Comparison of ENCODE assay signal across 1 cellular context in the genomic region with DNA sequence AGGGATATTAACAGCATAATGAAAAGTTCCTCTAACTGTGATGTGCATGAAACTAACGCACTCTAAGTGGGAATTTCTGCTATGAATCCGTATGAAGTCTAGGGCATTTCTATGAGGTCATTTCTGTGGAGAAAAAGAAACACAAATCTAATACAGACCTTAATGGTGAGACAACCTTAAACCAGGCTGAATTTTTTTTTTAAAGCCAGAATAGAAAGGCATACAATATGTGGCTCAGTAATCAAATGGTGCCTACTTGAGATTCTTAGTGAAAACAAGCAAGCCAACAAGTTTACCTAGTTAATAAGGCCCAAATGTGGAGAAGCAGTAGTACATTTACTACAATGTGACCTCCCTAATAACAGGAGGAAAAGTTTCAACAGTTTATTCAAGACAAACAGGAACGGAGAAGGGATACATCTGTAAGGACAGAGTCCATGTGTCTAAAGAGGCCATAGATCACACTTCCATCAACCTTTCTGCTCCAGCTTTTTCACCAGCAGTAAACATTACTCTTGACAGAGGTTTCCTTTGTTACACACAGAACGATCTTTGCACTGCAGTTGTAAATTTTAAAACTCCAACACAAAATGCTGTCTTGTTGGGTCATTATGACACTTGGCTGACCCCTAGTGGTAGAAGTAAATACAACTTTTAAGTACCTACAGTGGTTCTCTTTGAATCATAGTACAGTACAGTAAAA.
A peak's percentile ranks its signal among the peaks of the same experiment; 100 is the strongest.
TF ChIP-seq lines count a peak whose summit lies in the region.

No MANE protein-coding gene starts in this region.

TF ChIP-seq in HepG2, 621 proteins besides CTCF, POLR2A, EP300 and RAD21 (continued from another document and continues in another):
- TF ChIP-seq RBAK (CRISPR knock-in tag; IDR thresholded peaks at IDR 0.05) (peak; percentile 84; the same call in 1 of the 2 replicates), SIN3A (IDR thresholded peaks at IDR 0.05; ENCODE audit: borderline replicate concordance, low read depth, low read length) (peak; percentile 67; the same call in 1 of the 2 replicates), BCL6 (CRISPR knock-in tag; IDR thresholded peaks at IDR 0.05) (peak; percentile 52; the same call in 1 of the 2 replicates), POLR2AphosphoS5 (IDR thresholded peaks at IDR 0.05; ENCODE audit: low read depth, low read length) (peak; percentile 35; the same call in 1 of the 2 replicates), ZNF264 (CRISPR knock-in tag; IDR thresholded peaks at IDR 0.05) (peak; percentile 99), TGIF2 (CRISPR knock-in tag; IDR thresholded peaks at IDR 0.05) (peak; percentile 26; the same call in 1 of the 2 replicates), ZNF792 (CRISPR knock-in tag; IDR thresholded peaks at IDR 0.05) (peak; percentile 45; the same call in 1 of the 2 replicates), SOX13 (IDR thresholded peaks at IDR 0.05) (peak; percentile 38; the same call in 1 of the 2 replicates), SOX13 (CRISPR knock-in tag; conservative IDR thresholded peaks at IDR 0.05 in 1 of 2, IDR thresholded peaks at IDR 0.05 in 1 of 2) (peak in 1 of 2 experiments; percentile 91; a peak in 2 of 4 replicates), ZNF761 (CRISPR knock-in tag; conservative IDR thresholded peaks at IDR 0.05) (no peak), SIX4 (CRISPR knock-in tag; IDR thresholded peaks at IDR 0.05) (0 out of 2 replicates have a peak, but pooled peaks have one; percentile 9), CEBPG (CRISPR knock-in tag; IDR thresholded peaks at IDR 0.05) (peak; percentile 57), KMT2B (CRISPR knock-in tag; IDR thresholded peaks at IDR 0.05) (peak; percentile 26; the same call in 1 of the 2 replicates), DNMT1 (CRISPR knock-in tag; IDR thresholded peaks at IDR 0.05) (no peak), FOXJ3 (CRISPR knock-in tag; IDR thresholded peaks at IDR 0.05; ENCODE audit: borderline replicate concordance) (peak; percentile 98), PITX1 (CRISPR knock-in tag; IDR thresholded peaks at IDR 0.05) (peak; percentile 60; the same call in 1 of the 2 replicates), GZF1 (CRISPR knock-in tag; IDR thresholded peaks at IDR 0.05) (no peak), CCDC6 (CRISPR knock-in tag; IDR thresholded peaks at IDR 0.05) (peak; percentile 75), ERF (CRISPR knock-in tag; IDR thresholded peaks at IDR 0.05) (peak; percentile 81)
- TF ChIP-seq, protein P1, sequence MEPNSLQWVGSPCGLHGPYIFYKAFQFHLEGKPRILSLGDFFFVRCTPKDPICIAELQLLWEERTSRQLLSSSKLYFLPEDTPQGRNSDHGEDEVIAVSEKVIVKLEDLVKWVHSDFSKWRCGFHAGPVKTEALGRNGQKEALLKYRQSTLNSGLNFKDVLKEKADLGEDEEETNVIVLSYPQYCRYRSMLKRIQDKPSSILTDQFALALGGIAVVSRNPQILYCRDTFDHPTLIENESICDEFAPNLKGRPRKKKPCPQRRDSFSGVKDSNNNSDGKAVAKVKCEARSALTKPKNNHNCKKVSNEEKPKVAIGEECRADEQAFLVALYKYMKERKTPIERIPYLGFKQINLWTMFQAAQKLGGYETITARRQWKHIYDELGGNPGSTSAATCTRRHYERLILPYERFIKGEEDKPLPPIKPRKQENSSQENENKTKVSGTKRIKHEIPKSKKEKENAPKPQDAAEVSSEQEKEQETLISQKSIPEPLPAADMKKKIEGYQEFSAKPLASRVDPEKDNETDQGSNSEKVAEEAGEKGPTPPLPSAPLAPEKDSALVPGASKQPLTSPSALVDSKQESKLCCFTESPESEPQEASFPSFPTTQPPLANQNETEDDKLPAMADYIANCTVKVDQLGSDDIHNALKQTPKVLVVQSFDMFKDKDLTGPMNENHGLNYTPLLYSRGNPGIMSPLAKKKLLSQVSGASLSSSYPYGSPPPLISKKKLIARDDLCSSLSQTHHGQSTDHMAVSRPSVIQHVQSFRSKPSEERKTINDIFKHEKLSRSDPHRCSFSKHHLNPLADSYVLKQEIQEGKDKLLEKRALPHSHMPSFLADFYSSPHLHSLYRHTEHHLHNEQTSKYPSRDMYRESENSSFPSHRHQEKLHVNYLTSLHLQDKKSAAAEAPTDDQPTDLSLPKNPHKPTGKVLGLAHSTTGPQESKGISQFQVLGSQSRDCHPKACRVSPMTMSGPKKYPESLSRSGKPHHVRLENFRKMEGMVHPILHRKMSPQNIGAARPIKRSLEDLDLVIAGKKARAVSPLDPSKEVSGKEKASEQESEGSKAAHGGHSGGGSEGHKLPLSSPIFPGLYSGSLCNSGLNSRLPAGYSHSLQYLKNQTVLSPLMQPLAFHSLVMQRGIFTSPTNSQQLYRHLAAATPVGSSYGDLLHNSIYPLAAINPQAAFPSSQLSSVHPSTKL (CRISPR knock-in tag; IDR thresholded peaks at IDR 0.05): peak; percentile 97
- TF ChIP-seq, protein P2, sequence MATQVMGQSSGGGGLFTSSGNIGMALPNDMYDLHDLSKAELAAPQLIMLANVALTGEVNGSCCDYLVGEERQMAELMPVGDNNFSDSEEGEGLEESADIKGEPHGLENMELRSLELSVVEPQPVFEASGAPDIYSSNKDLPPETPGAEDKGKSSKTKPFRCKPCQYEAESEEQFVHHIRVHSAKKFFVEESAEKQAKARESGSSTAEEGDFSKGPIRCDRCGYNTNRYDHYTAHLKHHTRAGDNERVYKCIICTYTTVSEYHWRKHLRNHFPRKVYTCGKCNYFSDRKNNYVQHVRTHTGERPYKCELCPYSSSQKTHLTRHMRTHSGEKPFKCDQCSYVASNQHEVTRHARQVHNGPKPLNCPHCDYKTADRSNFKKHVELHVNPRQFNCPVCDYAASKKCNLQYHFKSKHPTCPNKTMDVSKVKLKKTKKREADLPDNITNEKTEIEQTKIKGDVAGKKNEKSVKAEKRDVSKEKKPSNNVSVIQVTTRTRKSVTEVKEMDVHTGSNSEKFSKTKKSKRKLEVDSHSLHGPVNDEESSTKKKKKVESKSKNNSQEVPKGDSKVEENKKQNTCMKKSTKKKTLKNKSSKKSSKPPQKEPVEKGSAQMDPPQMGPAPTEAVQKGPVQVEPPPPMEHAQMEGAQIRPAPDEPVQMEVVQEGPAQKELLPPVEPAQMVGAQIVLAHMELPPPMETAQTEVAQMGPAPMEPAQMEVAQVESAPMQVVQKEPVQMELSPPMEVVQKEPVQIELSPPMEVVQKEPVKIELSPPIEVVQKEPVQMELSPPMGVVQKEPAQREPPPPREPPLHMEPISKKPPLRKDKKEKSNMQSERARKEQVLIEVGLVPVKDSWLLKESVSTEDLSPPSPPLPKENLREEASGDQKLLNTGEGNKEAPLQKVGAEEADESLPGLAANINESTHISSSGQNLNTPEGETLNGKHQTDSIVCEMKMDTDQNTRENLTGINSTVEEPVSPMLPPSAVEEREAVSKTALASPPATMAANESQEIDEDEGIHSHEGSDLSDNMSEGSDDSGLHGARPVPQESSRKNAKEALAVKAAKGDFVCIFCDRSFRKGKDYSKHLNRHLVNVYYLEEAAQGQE (IDR thresholded peaks at IDR 0.05; ENCODE audit: borderline replicate concordance in 1 of 2, low read depth in 1 of 2, low read length in 2 of 2): peak in 1 of 2 experiments; percentile 54; a peak in 1 of 4 replicates
- TF ChIP-seq, protein P3, sequence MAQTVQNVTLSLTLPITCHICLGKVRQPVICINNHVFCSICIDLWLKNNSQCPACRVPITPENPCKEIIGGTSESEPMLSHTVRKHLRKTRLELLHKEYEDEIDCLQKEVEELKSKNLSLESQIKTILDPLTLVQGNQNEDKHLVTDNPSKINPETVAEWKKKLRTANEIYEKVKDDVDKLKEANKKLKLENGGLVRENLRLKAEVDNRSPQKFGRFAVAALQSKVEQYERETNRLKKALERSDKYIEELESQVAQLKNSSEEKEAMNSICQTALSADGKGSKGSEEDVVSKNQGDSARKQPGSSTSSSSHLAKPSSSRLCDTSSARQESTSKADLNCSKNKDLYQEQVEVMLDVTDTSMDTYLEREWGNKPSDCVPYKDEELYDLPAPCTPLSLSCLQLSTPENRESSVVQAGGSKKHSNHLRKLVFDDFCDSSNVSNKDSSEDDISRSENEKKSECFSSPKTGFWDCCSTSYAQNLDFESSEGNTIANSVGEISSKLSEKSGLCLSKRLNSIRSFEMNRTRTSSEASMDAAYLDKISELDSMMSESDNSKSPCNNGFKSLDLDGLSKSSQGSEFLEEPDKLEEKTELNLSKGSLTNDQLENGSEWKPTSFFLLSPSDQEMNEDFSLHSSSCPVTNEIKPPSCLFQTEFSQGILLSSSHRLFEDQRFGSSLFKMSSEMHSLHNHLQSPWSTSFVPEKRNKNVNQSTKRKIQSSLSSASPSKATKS (CRISPR knock-in tag; IDR thresholded peaks at IDR 0.05): peak; percentile 57; the same call in 1 of the 2 replicates
- TF ChIP-seq, protein P4, sequence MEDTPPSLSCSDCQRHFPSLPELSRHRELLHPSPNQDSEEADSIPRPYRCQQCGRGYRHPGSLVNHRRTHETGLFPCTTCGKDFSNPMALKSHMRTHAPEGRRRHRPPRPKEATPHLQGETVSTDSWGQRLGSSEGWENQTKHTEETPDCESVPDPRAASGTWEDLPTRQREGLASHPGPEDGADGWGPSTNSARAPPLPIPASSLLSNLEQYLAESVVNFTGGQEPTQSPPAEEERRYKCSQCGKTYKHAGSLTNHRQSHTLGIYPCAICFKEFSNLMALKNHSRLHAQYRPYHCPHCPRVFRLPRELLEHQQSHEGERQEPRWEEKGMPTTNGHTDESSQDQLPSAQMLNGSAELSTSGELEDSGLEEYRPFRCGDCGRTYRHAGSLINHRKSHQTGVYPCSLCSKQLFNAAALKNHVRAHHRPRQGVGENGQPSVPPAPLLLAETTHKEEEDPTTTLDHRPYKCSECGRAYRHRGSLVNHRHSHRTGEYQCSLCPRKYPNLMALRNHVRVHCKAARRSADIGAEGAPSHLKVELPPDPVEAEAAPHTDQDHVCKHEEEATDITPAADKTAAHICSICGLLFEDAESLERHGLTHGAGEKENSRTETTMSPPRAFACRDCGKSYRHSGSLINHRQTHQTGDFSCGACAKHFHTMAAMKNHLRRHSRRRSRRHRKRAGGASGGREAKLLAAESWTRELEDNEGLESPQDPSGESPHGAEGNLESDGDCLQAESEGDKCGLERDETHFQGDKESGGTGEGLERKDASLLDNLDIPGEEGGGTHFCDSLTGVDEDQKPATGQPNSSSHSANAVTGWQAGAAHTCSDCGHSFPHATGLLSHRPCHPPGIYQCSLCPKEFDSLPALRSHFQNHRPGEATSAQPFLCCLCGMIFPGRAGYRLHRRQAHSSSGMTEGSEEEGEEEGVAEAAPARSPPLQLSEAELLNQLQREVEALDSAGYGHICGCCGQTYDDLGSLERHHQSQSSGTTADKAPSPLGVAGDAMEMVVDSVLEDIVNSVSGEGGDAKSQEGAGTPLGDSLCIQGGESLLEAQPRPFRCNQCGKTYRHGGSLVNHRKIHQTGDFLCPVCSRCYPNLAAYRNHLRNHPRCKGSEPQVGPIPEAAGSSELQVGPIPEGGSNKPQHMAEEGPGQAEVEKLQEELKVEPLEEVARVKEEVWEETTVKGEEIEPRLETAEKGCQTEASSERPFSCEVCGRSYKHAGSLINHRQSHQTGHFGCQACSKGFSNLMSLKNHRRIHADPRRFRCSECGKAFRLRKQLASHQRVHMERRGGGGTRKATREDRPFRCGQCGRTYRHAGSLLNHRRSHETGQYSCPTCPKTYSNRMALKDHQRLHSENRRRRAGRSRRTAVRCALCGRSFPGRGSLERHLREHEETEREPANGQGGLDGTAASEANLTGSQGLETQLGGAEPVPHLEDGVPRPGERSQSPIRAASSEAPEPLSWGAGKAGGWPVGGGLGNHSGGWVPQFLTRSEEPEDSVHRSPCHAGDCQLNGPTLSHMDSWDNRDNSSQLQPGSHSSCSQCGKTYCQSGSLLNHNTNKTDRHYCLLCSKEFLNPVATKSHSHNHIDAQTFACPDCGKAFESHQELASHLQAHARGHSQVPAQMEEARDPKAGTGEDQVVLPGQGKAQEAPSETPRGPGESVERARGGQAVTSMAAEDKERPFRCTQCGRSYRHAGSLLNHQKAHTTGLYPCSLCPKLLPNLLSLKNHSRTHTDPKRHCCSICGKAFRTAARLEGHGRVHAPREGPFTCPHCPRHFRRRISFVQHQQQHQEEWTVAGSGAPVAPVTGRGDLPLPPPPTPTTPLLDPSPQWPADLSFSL (CRISPR knock-in tag; IDR thresholded peaks at IDR 0.05): peak; percentile 55; the same call in 1 of the 2 replicates
- TF ChIP-seq, protein P5, sequence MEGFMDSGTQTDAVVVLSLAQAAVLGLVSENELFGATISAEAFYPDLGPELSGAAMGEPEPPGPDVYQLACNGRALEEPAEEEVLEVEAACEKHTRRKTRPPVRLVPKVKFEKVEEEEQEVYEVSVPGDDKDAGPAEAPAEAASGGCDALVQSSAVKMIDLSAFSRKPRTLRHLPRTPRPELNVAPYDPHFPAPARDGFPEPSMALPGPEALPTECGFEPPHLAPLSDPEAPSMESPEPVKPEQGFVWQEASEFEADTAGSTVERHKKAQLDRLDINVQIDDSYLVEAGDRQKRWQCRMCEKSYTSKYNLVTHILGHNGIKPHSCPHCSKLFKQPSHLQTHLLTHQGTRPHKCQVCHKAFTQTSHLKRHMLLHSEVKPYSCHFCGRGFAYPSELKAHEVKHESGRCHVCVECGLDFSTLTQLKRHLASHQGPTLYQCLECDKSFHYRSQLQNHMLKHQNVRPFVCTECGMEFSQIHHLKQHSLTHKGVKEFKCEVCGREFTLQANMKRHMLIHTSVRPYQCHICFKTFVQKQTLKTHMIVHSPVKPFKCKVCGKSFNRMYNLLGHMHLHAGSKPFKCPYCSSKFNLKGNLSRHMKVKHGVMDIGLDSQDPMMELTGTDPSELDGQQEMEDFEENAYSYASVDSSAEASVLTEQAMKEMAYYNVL (CRISPR knock-in tag; IDR thresholded peaks at IDR 0.05; ENCODE audit: borderline replicate concordance): peak; percentile 90
